ENCODE assay signal across 1 cellular context in the genomic region with DNA sequence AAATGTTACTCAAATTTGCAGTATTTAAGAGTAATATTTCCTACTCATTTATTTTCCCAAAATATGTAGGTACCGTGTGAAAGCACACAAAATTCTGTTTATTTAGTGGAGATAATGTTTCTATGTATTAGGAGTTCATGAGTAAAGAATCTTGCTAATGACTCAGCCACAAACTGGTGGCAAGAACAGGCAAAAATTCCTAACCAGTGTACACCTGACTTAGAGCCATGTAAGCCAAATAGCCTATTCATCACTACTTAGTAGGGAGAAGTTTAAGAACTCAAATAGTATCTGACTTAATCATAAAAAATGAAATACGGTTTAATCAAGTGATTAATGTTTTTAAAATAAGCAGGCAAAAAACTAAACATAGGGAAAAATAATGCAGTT.
TF ChIP-seq lines count a peak whose summit lies in the region.

No MANE protein-coding gene starts in this region.

TF ChIP-seq in HepG2, 621 proteins besides CTCF, POLR2A, EP300 and RAD21 (continued from another document):
- TF ChIP-seq, protein P1, sequence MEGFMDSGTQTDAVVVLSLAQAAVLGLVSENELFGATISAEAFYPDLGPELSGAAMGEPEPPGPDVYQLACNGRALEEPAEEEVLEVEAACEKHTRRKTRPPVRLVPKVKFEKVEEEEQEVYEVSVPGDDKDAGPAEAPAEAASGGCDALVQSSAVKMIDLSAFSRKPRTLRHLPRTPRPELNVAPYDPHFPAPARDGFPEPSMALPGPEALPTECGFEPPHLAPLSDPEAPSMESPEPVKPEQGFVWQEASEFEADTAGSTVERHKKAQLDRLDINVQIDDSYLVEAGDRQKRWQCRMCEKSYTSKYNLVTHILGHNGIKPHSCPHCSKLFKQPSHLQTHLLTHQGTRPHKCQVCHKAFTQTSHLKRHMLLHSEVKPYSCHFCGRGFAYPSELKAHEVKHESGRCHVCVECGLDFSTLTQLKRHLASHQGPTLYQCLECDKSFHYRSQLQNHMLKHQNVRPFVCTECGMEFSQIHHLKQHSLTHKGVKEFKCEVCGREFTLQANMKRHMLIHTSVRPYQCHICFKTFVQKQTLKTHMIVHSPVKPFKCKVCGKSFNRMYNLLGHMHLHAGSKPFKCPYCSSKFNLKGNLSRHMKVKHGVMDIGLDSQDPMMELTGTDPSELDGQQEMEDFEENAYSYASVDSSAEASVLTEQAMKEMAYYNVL (CRISPR knock-in tag; IDR thresholded peaks at IDR 0.05; ENCODE audit: borderline replicate concordance): no peak
- TF ChIP-seq FOXO1 (CRISPR knock-in tag; IDR thresholded peaks at IDR 0.05) (no peak), CREM (IDR thresholded peaks at IDR 0.05) (no peak), CREM (CRISPR knock-in tag; IDR thresholded peaks at IDR 0.05) (no peak), RFX1 (IDR thresholded peaks at IDR 0.05) (no peak), ZKSCAN5 (CRISPR knock-in tag; IDR thresholded peaks at IDR 0.05) (no peak), ZZZ3 (CRISPR knock-in tag; IDR thresholded peaks at IDR 0.05; ENCODE audit: borderline replicate concordance) (no peak), ZNF510 (CRISPR knock-in tag; IDR thresholded peaks at IDR 0.05; ENCODE audit: low read depth) (no peak)
- TF ChIP-seq, protein P2, sequence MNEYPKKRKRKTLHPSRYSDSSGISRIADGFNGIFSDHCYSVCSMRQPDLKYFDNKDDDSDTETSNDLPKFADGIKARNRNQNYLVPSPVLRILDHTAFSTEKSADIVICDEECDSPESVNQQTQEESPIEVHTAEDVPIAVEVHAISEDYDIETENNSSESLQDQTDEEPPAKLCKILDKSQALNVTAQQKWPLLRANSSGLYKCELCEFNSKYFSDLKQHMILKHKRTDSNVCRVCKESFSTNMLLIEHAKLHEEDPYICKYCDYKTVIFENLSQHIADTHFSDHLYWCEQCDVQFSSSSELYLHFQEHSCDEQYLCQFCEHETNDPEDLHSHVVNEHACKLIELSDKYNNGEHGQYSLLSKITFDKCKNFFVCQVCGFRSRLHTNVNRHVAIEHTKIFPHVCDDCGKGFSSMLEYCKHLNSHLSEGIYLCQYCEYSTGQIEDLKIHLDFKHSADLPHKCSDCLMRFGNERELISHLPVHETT (CRISPR knock-in tag; conservative IDR thresholded peaks at IDR 0.05): no peak
TF ChIP-seq in HepG2: peak in this region for 0.
